Comparison of ENCODE assay signal across 12 cellular contexts in the genomic region with DNA sequence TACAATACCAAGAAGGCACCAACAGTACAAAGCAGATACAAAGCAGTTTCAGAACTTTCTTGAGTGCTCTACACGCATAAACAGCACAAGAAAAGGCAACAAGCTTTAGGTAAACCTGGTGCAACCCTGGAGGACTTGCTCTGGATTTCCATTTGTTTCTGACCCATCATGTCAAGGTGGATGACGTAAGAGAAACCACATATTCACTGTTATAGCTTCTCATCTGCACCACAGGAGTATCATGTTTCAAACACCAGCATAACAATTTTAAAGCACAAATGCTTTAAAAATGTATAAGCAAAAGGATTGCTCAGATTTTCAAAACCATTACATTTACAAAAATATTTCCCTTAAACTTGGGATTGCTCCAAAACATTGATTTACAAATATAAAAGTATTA. TPM values are rescaled to one million over a fixed set of nuclear protein-coding genes. Genes with fewer than 3 reads are reported as not detected.
DNase-seq lines count a peak whose midpoint lies in the region; ATAC-seq and TF ChIP-seq lines count a peak whose summit lies in the region.
"Had no signal": no experiment of that assay in that cellular context is flagged by ENCODE, and none has a peak within 500 bp of the region (broad histone marks: within the 10 kb centered on the region; RNA-seq: fewer than 3 reads in every experiment).

No MANE protein-coding gene starts in this region.

- in situ Hi-C loops in astrocyte of the cerebellum (cut with HindIII; ENCODE audit: low sequenced_read_pairs): no loop called here

- H3K4me3 ChIP-seq in astrocyte of the cerebellum (ENCODE audit: low read depth, low read length) (no peak overlapping the region), upper lobe of left lung (no peak overlapping the region)
- H3K4me3 ChIP-seq: adrenal gland, SJCRH30, testis had no signal

- peaks cover 0 to 14% (median 2%) of the 10 kb centered on the region in 4 donors for H3K4me1 ChIP-seq in upper lobe of left lung

- H3K36me3 ChIP-seq in upper lobe of left lung: peaks cover 12 to 75% (median 47%) of the 10 kb centered on the region in 4 donors

- no peak overlapping the region for H3K27ac ChIP-seq in upper lobe of left lung
- H3K27ac ChIP-seq: adrenal gland, SJCRH30, testis had no signal

- H3K9me3 ChIP-seq in upper lobe of left lung: no peaks in the 10 kb centered on the region
- H3K9me3 ChIP-seq: adrenal gland, SJCRH30, testis had no signal

- WGBS in upper lobe of left lung, 2 donors: 82 to 89% methylated on average over 2 of the region's 2 CpGs

- DNase-seq in EL: peak; percentile 31
- DNase-seq in M059J (ENCODE audit: low read depth): peak; percentile 67
- peak; percentile 88 for DNase-seq in astrocyte of the cerebellum (ENCODE audit: low read depth)
- DNase-seq in iris pigment epithelial cell (ENCODE audit: low read depth): peak; percentile 95
- DNase-seq in HK-2 (ENCODE audit: unreplicated experiment): no peak
- DNase-seq in upper lobe of left lung: no peak
- DNase-seq: adrenal gland, Karpas-422, testis had no signal

- no peak for ATAC-seq in GM21390 (IDR thresholded peaks at IDR 0.05; ENCODE audit: unreplicated experiment)
- ATAC-seq in GM21529 (IDR thresholded peaks at IDR 0.05; ENCODE audit: unreplicated experiment): no peak
- ATAC-seq in upper lobe of left lung (ENCODE audit: low FRiP score in 2 of 2): no peak

- no peaks in the 10 kb centered on the region for H3K27me3 ChIP-seq in upper lobe of left lung
- H3K27me3 ChIP-seq: adrenal gland, SJCRH30, testis had no signal

- no peak for TF ChIP-seq POLR2A in upper lobe of left lung (IDR thresholded peaks at IDR 0.05)

- TF ChIP-seq EP300 in upper lobe of left lung (IDR thresholded peaks at IDR 0.05): no peak

- TF ChIP-seq CTCF in astrocyte of the cerebellum (IDR thresholded peaks at IDR 0.05; ENCODE audit: low read depth, low read length, missing control alignments) (no peak), upper lobe of left lung (IDR thresholded peaks at IDR 0.05) (no peak)

RNA-seq across cellular contexts. Expression of a gene that starts 25.0 kb away (rescaled TPM):
- total RNA-seq in M059J (2014; rRNA removed; shearing (Covaris generic)): 1.2 and 2.4 TPM in 2 replicates
- 10 to 100 TPM in 1 of 6 donors, 1 to 10 TPM in 5; 4.4 to 11.6 (median 7.4) TPM for total RNA-seq in upper lobe of left lung

Comparison
In these comparisons a context has a peak if more than half of its experiments do, and no peak if none do; other contexts are left out.
1. DNase-seq: peak in EL (single experiment), M059J (single experiment), astrocyte of the cerebellum (single experiment) and iris pigment epithelial cell (single experiment); none in HK-2 (single experiment) and upper lobe of left lung (0 of 2).